ENCODE assay signal across 32 cellular contexts in genomic region chr4:101777431-101777830, GRCh38.
"Had no signal": no experiment of that assay in that cellular context is flagged by ENCODE, and none has a peak within 500 bp of the region (broad histone marks: within the 10 kb centered on the region; RNA-seq: fewer than 3 reads in every experiment).

No MANE protein-coding gene starts in this region.

- H3K36me3 ChIP-seq: esophagus squamous epithelium, suprapubic skin, tibial artery, upper lobe of right lung had no signal

- H3K27ac Mint-ChIP-seq: activated naive CD8-positive, alpha-beta T cell; dendritic cell treated with granulocyte-macrophage colony-stimulating factor and Interleukin-4, amounts not matched to agents 40 ng/mL and 50 ng/mL, for 4 days; endodermal cell; naive thymus-derived CD8-positive, alpha-beta T cell had no signal

- H3K27me3 Mint-ChIP-seq: dendritic cell treated with granulocyte-macrophage colony-stimulating factor and Interleukin-4, amounts not matched to agents 40 ng/mL and 50 ng/mL, for 4 days had no signal

- H3K27ac ChIP-seq: esophagus squamous epithelium, parathyroid adenoma, psoas muscle, suprapubic skin, tibial artery, upper lobe of right lung, VCaP had no signal

- H3K27me3 ChIP-seq: esophagus squamous epithelium, suprapubic skin, tibial artery, upper lobe of right lung had no signal

- H3K36me3 Mint-ChIP-seq: activated naive CD8-positive, alpha-beta T cell had no signal

- H3K9me3 ChIP-seq: upper lobe of right lung had no signal

- H3K4me3 Mint-ChIP-seq: activated naive CD8-positive, alpha-beta T cell; central memory CD8-positive, alpha-beta T cell; dendritic cell treated with granulocyte-macrophage colony-stimulating factor and Interleukin-4, amounts not matched to agents 40 ng/mL and 50 ng/mL, for 4 days; endodermal cell; naive thymus-derived CD8-positive, alpha-beta T cell; neural crest cell had no signal

- DNase-seq: activated CD4-positive, alpha-beta T cell treated with anti-CD3 and anti-CD28 coated beads for 48 hours; activated CD4-positive, alpha-beta T cell treated with anti-CD3 and anti-CD28 coated beads, Interleukin-2, amount 50 U/mL, for 48 hours; activated CD8-positive, alpha-beta memory T cell treated with anti-CD3 and anti-CD28 coated beads for 24 hours; activated effector memory CD4-positive, alpha-beta T cell treated with Interleukin-2 at 50 U/mL for 16 hours; activated naive CD4-positive, alpha-beta T cell treated with Interleukin-2 at 50 U/mL for 16 hours; anterior cingulate cortex; endodermal cell; esophagus squamous epithelium; foreskin melanocyte; glutamatergic neuron; islet precursor cell; left cardiac atrium; midbrain; naive thymus-derived CD8-positive, alpha-beta T cell; nucleus accumbens; psoas muscle; stimulated activated CD4-positive, alpha-beta T cell treated with anti-CD3 and anti-CD28 coated beads, Interleukin-1b, Interleukin-23, amount 100 ng/mL, for 48 hours; stimulated activated CD4-positive, alpha-beta T cell treated with anti-CD3 and anti-CD28 coated beads, Interleukin-4, amount 100 ng/mL, for 4 hours; stimulated activated CD8-positive, alpha-beta memory T cell treated with anti-CD3 and anti-CD28 coated beads, Interleukin-4, amount 100 ng/mL, for 48 hours; stimulated activated naive CD4-positive, alpha-beta T cell; T-helper 9 cell; tibial artery; upper lobe of right lung had no signal

- H3K4me3 ChIP-seq: esophagus squamous epithelium, psoas muscle, smooth muscle cell, suprapubic skin, tibial artery, upper lobe of right lung had no signal

- ATAC-seq: activated CD4-positive, CD25-positive, alpha-beta regulatory T cell treated with anti-CD3 and anti-CD28 coated beads, Interleukin-2, amount 50 U/mL, for 24 hours; left cardiac atrium; naive thymus-derived CD8-positive, alpha-beta T cell; psoas muscle; upper lobe of right lung had no signal

- H3K4me1 Mint-ChIP-seq: central memory CD8-positive, alpha-beta T cell; naive thymus-derived CD8-positive, alpha-beta T cell; neural crest cell had no signal

- H3K9me3 Mint-ChIP-seq: endodermal cell had no signal

- H3K4me1 ChIP-seq: esophagus squamous epithelium, parathyroid adenoma, psoas muscle, suprapubic skin, tibial artery, upper lobe of right lung had no signal
